In the genomic region with DNA sequence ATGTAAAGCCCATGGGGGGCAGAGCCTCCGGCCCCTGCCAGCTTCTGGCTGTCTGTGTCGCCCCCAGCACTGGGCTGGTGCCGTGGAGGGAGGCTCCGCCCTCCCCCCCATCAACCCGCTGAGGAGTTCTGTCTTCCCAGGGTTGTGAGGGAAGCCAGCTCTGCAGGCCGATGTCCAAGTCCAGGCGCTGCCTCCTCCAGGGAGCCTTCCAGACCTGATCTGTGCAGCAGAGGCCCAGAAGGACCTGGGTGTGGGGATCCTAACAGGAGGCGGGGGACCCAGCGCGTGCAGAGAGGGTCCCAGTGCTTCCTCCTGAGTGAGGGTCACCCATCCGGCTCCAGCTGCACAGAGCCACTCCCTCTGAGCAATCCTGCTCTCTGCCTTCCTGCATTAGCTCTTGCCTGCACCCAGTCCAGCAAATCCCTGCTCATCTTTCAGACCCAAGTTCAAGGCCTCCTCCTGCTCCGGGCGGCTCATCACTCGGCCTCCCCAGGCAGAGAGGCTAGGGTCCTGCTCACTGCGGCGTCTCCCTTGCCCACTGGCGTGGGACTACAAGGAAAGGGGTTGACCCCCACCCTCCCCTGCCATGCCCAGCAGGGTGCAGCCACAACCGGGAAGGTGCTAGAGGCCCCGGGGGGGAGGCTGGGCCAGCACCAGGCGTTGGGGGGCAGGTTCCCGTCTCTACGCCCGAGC, we compare ENCODE assay signal across 14 cellular contexts. TPM values are rescaled to one million over a fixed set of nuclear protein-coding genes. Genes with fewer than 3 reads are reported as not detected.
A peak's percentile ranks its signal among the peaks of the same experiment; 100 is the strongest.
DNase-seq lines count a peak whose midpoint lies in the region; ATAC-seq and TF ChIP-seq lines count a peak whose summit lies in the region.
"Had no signal": no experiment of that assay in that cellular context is flagged by ENCODE, and none has a peak within 500 bp of the region (broad histone marks: within the 10 kb centered on the region; RNA-seq: fewer than 3 reads in every experiment).

No MANE protein-coding gene starts in this region.

- peaks cover 0 to 1% (median 0%) of the 10 kb centered on the region in 8 donors for H3K9me3 Mint-ChIP-seq in CD4-positive, alpha-beta memory T cell

- no peaks in the 10 kb centered on the region for H3K27me3 ChIP-seq in CD4-positive, alpha-beta memory T cell (ENCODE audit: insufficient read depth, low read length)
- H3K27me3 ChIP-seq in RWPE2 (ENCODE audit: insufficient read depth, poor library complexity, severe bottlenecking) (no peaks in the 10 kb centered on the region), trophoblast cell (ENCODE audit: insufficient read depth, low read length) (no peaks in the 10 kb centered on the region), brain microvascular endothelial cell (replicated peaks) (peaks cover 5% of the 10 kb centered on the region)

- H3K36me3 ChIP-seq in CD4-positive, alpha-beta memory T cell (ENCODE audit: insufficient read depth, low read length), result no peaks in the 10 kb centered on the region
- H3K36me3 ChIP-seq in RWPE2 (ENCODE audit: low read depth) (no peaks in the 10 kb centered on the region), trophoblast cell (ENCODE audit: control insufficient read depth in 1 of 2, insufficient read depth in 2 of 2, low read length in 2 of 2) (no peaks in the 10 kb centered on the region), brain microvascular endothelial cell (replicated peaks) (no peaks in the 10 kb centered on the region)

- H3K79me2 ChIP-seq in trophoblast cell (ENCODE audit: control insufficient read depth, insufficient read depth, low read length, poor library complexity), result peaks cover 3% of the 10 kb centered on the region

- H3K9me3 ChIP-seq in CD4-positive, alpha-beta memory T cell (ENCODE audit: control insufficient read depth in 1 of 2, low read length in 2 of 2), result no peaks in the 10 kb centered on the region
- no peaks in the 10 kb centered on the region for H3K9me3 ChIP-seq in RWPE2 (ENCODE audit: severe bottlenecking)
- no peaks in the 10 kb centered on the region for H3K9me3 ChIP-seq in trophoblast cell (ENCODE audit: insufficient read depth, low read depth, low read length)

- CTCF ChIA-PET in CD4-positive, alpha-beta memory T cell (lab: Charles Lee; ENCODE audit: partially characterized antibody), result interaction anchor here (1.6 to 2.5 kb wide), 2 partner anchors 22 to 181 kb away, joined by 4 to 7 read pairs; a partner anchor contains a TSS

- H3K4me3 ChIP-seq in CD4-positive, alpha-beta memory T cell (ENCODE audit: low read length in 2 of 2), result no peak overlapping the region
- H3K4me3 ChIP-seq in RWPE2 (ENCODE audit: severe bottlenecking) (no peak overlapping the region), trophoblast cell (ENCODE audit: low read depth, low read length) (no peak overlapping the region), brain microvascular endothelial cell (ENCODE audit: low read depth, low read length) (no peak overlapping the region)

- peak overlapping the region in 5 of 7 donors; percentile 18 to 85 (median 73) for H3K27ac Mint-ChIP-seq in CD4-positive, alpha-beta memory T cell

- peaks cover 0 to 10% of the 10 kb centered on the region in 2 donors for H3K36me3 Mint-ChIP-seq in CD4-positive, alpha-beta memory T cell

- in situ Hi-C loops in brain microvascular endothelial cell (cut with HindIII; ENCODE audit: low pct_ligation_motif_present, low sequenced_read_pairs), result no loop called here

- no peaks in the 10 kb centered on the region for H3K27me3 Mint-ChIP-seq in CD4-positive, alpha-beta memory T cell

- H3K18ac ChIP-seq in trophoblast cell (ENCODE audit: low read length), result no peak overlapping the region

- peaks cover 30% of the 10 kb centered on the region for H3K4me1 ChIP-seq in CD4-positive, alpha-beta memory T cell (ENCODE audit: insufficient read depth, low read length)
- H3K4me1 ChIP-seq in RWPE2 (ENCODE audit: insufficient read depth, poor library complexity, severe bottlenecking), result peaks cover 25% of the 10 kb centered on the region
- peaks cover 19% of the 10 kb centered on the region in 2 experiments for H3K4me1 ChIP-seq in trophoblast cell (ENCODE audit: control insufficient read depth in 1 of 2, insufficient read depth in 2 of 2, low read length in 2 of 2)

- peak overlapping the region; percentile 9 for H2AK5ac ChIP-seq in trophoblast cell (ENCODE audit: low read length)

- no peak overlapping the region for H3K9ac ChIP-seq in trophoblast cell (ENCODE audit: low read length)

- H4K12ac ChIP-seq in trophoblast cell (ENCODE audit: low read depth, low read length), result no peak overlapping the region

- no peak overlapping the region for H2BK120ac ChIP-seq in trophoblast cell (ENCODE audit: insufficient read depth, low read length, poor library complexity)

- H3K4ac ChIP-seq in trophoblast cell (ENCODE audit: low read depth, low read length), result no peak overlapping the region

- no peak overlapping the region for H3K4me2 ChIP-seq in trophoblast cell (ENCODE audit: low read length)

- H3K4me1 Mint-ChIP-seq in CD4-positive, alpha-beta memory T cell, result peaks cover 18 to 43% (median 32%) of the 10 kb centered on the region in 4 donors

- DNase-seq in CD4-positive, alpha-beta memory T cell, result peak in 1 of 5 donors; percentile 24
- DNase-seq in RWPE2 (ENCODE audit: low spot score), result no peak
- DNase-seq in left ventricle myocardium superior, result peak; percentile 74
- DNase-seq in trophoblast cell, result no peak
- DNase-seq in AG08396 (ENCODE audit: low spot score), result no peak
- DNase-seq in brain microvascular endothelial cell, result no peak
- DNase-seq in NCI-H2227 treated with DMSO at 0.1 percent for 48 hours (lab: John Stamatoyannopoulos, UW), result no peak
- no peak for DNase-seq in NCI-H1694 treated with DMSO at 0.1 percent for 48 hours (lab: John Stamatoyannopoulos, UW)
- DNase-seq: IMR-90; NCI-H226; stimulated activated CD8-positive, alpha-beta memory T cell treated with anti-CD3 and anti-CD28 coated beads, Interleukin-4, amount 100 ng/mL, for 48 hours had no signal

- TF ChIP-seq CTCF in RWPE2 (IDR thresholded peaks at IDR 0.05; ENCODE audit: poor library complexity, severe bottlenecking) (no peak), brain microvascular endothelial cell (IDR thresholded peaks at IDR 0.05; ENCODE audit: low read depth, low read length, missing control alignments) (no peak)

- H3K27ac ChIP-seq in CD4-positive, alpha-beta memory T cell (ENCODE audit: low read depth, low read length), result no peak overlapping the region
- H3K27ac ChIP-seq in RWPE2 (ENCODE audit: poor library complexity, severe bottlenecking) (peak overlapping the region; percentile 93), trophoblast cell (ENCODE audit: low read depth, low read length) (no peak overlapping the region), brain microvascular endothelial cell (no peak overlapping the region)
- H3K27ac ChIP-seq: epithelial cell of prostate had no signal

- POLR2A ChIA-PET in CD4-positive, alpha-beta memory T cell (lab: Charles Lee; ENCODE audit: partially characterized antibody), result interaction anchor here (0.6 to 12.3 kb wide), 3 partner anchors 24 to 276 kb away, joined by 3 to 189 read pairs (median 3); a partner anchor contains a TSS

- no CpG with 5 or more reads among the region's 23 CpGs for WGBS in trophoblast cell (ENCODE audit: extremely low coverage, insufficient coverage, insufficient read length)

- intact Hi-C loops in CD4-positive, alpha-beta memory T cell (cut with micrococcal nuclease), result no loop called here
- intact Hi-C loops in left ventricle myocardium superior (cut with micrococcal nuclease), result no loop called here

- H4K91ac ChIP-seq in trophoblast cell (ENCODE audit: low read depth, low read length), result peak overlapping the region; percentile 90

- H4K8ac ChIP-seq in trophoblast cell (ENCODE audit: low read depth, low read length), result no peak overlapping the region

- H3K14ac ChIP-seq in trophoblast cell (ENCODE audit: low read length), result no peak overlapping the region

- peaks cover 25% of the 10 kb centered on the region for H3K79me1 ChIP-seq in trophoblast cell (ENCODE audit: low read length)

- no peak overlapping the region for H2BK12ac ChIP-seq in trophoblast cell (ENCODE audit: low read length)

- H2BK5ac ChIP-seq in trophoblast cell (ENCODE audit: low read depth, low read length, poor library complexity), result no peak overlapping the region

- H3K4me3 Mint-ChIP-seq in CD4-positive, alpha-beta memory T cell, result no peak overlapping the region

- no peak overlapping the region for H2AFZ ChIP-seq in trophoblast cell (ENCODE audit: insufficient read depth, low read length, poor library complexity)

- no peak overlapping the region for H3K23ac ChIP-seq in trophoblast cell (ENCODE audit: low read length)

- no peak for ATAC-seq in RWPE2 (ENCODE audit: low read depth)
- ATAC-seq in left ventricle myocardium superior, result no peak

RNA-seq across cellular contexts. Expression of a gene that starts 16.5 kb away (rescaled TPM):
- total RNA-seq in CD4-positive, alpha-beta memory T cell, result not detected
- under 1 TPM in 1 of 2 donors, not detected in 1; 0.18 TPM for polyA plus RNA-seq in CD4-positive, alpha-beta memory T cell
- total RNA-seq in left ventricle myocardium superior, result 4.4 TPM
- not detected in 2 replicates for polyA plus RNA-seq in trophoblast cell (2013)
- total RNA-seq: IMR-90, SK-MEL-5 had no signal
- polyA plus RNA-seq: IMR-90 had no signal

RNA-seq across cellular contexts. Expression of a gene that starts 22.4 kb away (rescaled TPM):
- total RNA-seq in CD4-positive, alpha-beta memory T cell, result 100 to 1,000 TPM; 324 to 327 TPM
- polyA plus RNA-seq in CD4-positive, alpha-beta memory T cell, result 100 to 1,000 TPM; 253 to 435 TPM
- total RNA-seq in left ventricle myocardium superior, result 22.9 TPM
- 0.67 and 0.68 TPM in 2 replicates for polyA plus RNA-seq in trophoblast cell (2013)
- total RNA-seq: IMR-90, SK-MEL-5 had no signal
- polyA plus RNA-seq: IMR-90 had no signal

RNA-seq across cellular contexts. Expression of a gene that starts 36.5 kb away (rescaled TPM):
- total RNA-seq in CD4-positive, alpha-beta memory T cell, result not detected
- polyA plus RNA-seq in CD4-positive, alpha-beta memory T cell, result not detected
- not detected for total RNA-seq in left ventricle myocardium superior
- 1.1 and 1.7 TPM in 2 replicates for polyA plus RNA-seq in trophoblast cell (2013)
- total RNA-seq: IMR-90, SK-MEL-5 had no signal
- polyA plus RNA-seq: IMR-90 had no signal

RNA-seq across cellular contexts. Expression of a gene that starts 40.4 kb away (rescaled TPM):
- total RNA-seq in CD4-positive, alpha-beta memory T cell, result not detected
- not detected for polyA plus RNA-seq in CD4-positive, alpha-beta memory T cell
- not detected for total RNA-seq in left ventricle myocardium superior
- polyA plus RNA-seq in trophoblast cell (2013), result 1.1 and 1.4 TPM in 2 replicates
- total RNA-seq: activated CD8-positive, alpha-beta memory T cell treated with anti-CD3 and anti-CD28 coated beads for 36 hours; IMR-90; SK-MEL-5 had no signal
- polyA plus RNA-seq: IMR-90 had no signal

RNA-seq across cellular contexts. Expression of a gene that starts 44.3 kb away (rescaled TPM):
- 10 to 100 TPM in 1 of 2 experiments, 1 to 10 TPM in 1; 9.3 to 10.5 TPM for total RNA-seq in CD4-positive, alpha-beta memory T cell
- polyA plus RNA-seq in CD4-positive, alpha-beta memory T cell, result not detected
- 46.1 TPM for total RNA-seq in left ventricle myocardium superior
- 4.2 and 4.5 TPM in 2 replicates for polyA plus RNA-seq in trophoblast cell (2013)
- total RNA-seq: IMR-90, SK-MEL-5 had no signal
- polyA plus RNA-seq: IMR-90 had no signal

Comparison
In these comparisons a context has a peak if more than half of its experiments do, and no peak if none do; other contexts are left out.
1. RNA of a gene that starts 22.4 kb away (total RNA-seq): 324 to 327 TPM in CD4-positive, alpha-beta memory T cell; 22.9 TPM in left ventricle myocardium superior (single experiment); every median in the first group is over 10 times any median in the second.